7 cellular contexts compared by ENCODE assay signal in genomic region chr1:64934115-64934880, GRCh38. TPM values are rescaled to one million over a fixed set of nuclear protein-coding genes. Genes with fewer than 3 reads are reported as not detected.
DNase-seq lines count a peak whose midpoint lies in the region; ATAC-seq, FAIRE-seq and TF ChIP-seq lines count a peak whose summit lies in the region.

No MANE protein-coding gene starts in this region.

- H3K4me1 ChIP-seq in IMR-90 (ENCODE audit: control insufficient read depth, insufficient read depth, low read length) (peaks cover 15% of the 10 kb centered on the region), tibial artery (peaks cover 0 to 53% (median 27%) of the 10 kb centered on the region in 4 donors)

- peak overlapping the region; percentile 90 for H2AK5ac ChIP-seq in IMR-90 (ENCODE audit: low read depth, low read length)

- H3K36me3 ChIP-seq in IMR-90 (ENCODE audit: control insufficient read depth, insufficient read depth, low read length), result no peaks in the 10 kb centered on the region
- no peaks in the 10 kb centered on the region for H3K36me3 ChIP-seq in tibial artery

- no peak for FAIRE-seq in D721Med (lab: Jason Lieb, UNC)

- BruUV-seq in IMR-90 (replicated peaks; lab: Mats Ljungman, UMichigan), result no TSS peak

- POLR2A ChIA-PET in IMR-90 (lab: Charles Lee; ENCODE audit: unreplicated experiment), result no interaction called here

- TF ChIP-seq CTCF in IMR-90 (conservative IDR thresholded peaks at IDR 0.05; ENCODE audit: low read depth, low read length) (no peak), tibial artery (IDR thresholded peaks at IDR 0.05) (no peak), D721Med (IDR thresholded peaks at IDR 0.05; ENCODE audit: insufficient read depth, missing control alignments) (no peak)

- peak overlapping the region; percentile 49 for H2AK9ac ChIP-seq in IMR-90 (replicated peaks; ENCODE audit: low read depth, low read length, poor library complexity)

- H3K27me3 ChIP-seq in IMR-90 (ENCODE audit: control insufficient read depth, insufficient read depth, low read length) (no peaks in the 10 kb centered on the region), tibial artery (no peaks in the 10 kb centered on the region)

- H2BK15ac ChIP-seq in IMR-90 (ENCODE audit: low read depth, low read length), result peak overlapping the region; percentile 53; the same call in 1 of the 3 replicates

- 47% methylated on average over 3 of the region's 9 CpGs; no CpG with 5 or more reads in 1 of the 2 experiments for WGBS in IMR-90 (ENCODE audit: extremely low coverage in 2 of 2, insufficient read length in 1 of 2), 2 experiments

- peak overlapping the region; percentile 88 for H3K4ac ChIP-seq in IMR-90 (ENCODE audit: low read depth, low read length)

- in situ Hi-C loops in IMR-90 (cut with MboI; ENCODE audit: low sequenced_read_pairs), result no loop called here

- TF ChIP-seq RAD21 in IMR-90 (IDR thresholded peaks at IDR 0.05; ENCODE audit: low read length), result no peak

- H3K14ac ChIP-seq in IMR-90 (replicated peaks; ENCODE audit: low read depth, low read length), result peak overlapping the region; percentile 90

- peak overlapping the region; percentile 71 for H3K56ac ChIP-seq in IMR-90 (ENCODE audit: extremely low read depth, insufficient read depth, low read length)

- H3K9me3 ChIP-seq in IMR-90 (ENCODE audit: control insufficient read depth, insufficient read depth, low read length) (no peaks in the 10 kb centered on the region), tibial artery (no peaks in the 10 kb centered on the region)

- dilution Hi-C loops in IMR-90 (cut with HindIII; ENCODE audit: low sequenced_read_pairs, unreplicated experiment), result no loop called here

- peak overlapping the region; percentile 92 for H2BK120ac ChIP-seq in IMR-90 (ENCODE audit: low read depth, low read length)

- peak overlapping the region; percentile 83 for H2BK20ac ChIP-seq in IMR-90 (ENCODE audit: low read depth, low read length)

- H3K4me2 ChIP-seq in IMR-90 (ENCODE audit: low read depth, low read length), result peak overlapping the region; percentile 80

- H3K18ac ChIP-seq in IMR-90 (ENCODE audit: low read depth, low read length), result peak overlapping the region; percentile 74

- H3K27ac ChIP-seq in IMR-90 (ENCODE audit: insufficient read depth, low read length) (peak overlapping the region; percentile 80), angular gyrus (ENCODE audit: low read depth, low read length) (peak overlapping the region; percentile 47), tibial artery (peak overlapping the region; percentile 58 to 70), caudate nucleus (ENCODE audit: low read depth, low read length) (no peak overlapping the region)

- peak overlapping the region; percentile 92; the same call in 1 of the 2 replicates for H3K23ac ChIP-seq in IMR-90 (ENCODE audit: low read depth, low read length)

- peak overlapping the region; percentile 91 for H4K91ac ChIP-seq in IMR-90 (ENCODE audit: insufficient read depth, low read depth, low read length)

- H3K4me3 ChIP-seq in IMR-90 (ENCODE audit: insufficient read depth, low read depth, low read length) (no peak overlapping the region), tibial artery (no peak overlapping the region)

- intact Hi-C loops in IMR-90 (cut with micrococcal nuclease) (loop anchor here (5.0 kb wide), 1 partner anchor 47 kb away; no protein-coding TSS in a partner anchor), tibial artery (cut with DNase I; ENCODE audit: low total_unique reads) (no loop called here)

- peak overlapping the region; percentile 3 to 84; a peak in 3 of 4 replicates for H4K8ac ChIP-seq in IMR-90 (ENCODE audit: low read depth in 2 of 2, low read length in 2 of 2)

- peaks cover 18 to 62% of the 10 kb centered on the region in 2 experiments for H3K79me1 ChIP-seq in IMR-90 (ENCODE audit: low read depth in 1 of 2, low read length in 2 of 2)

- peaks cover 41% of the 10 kb centered on the region for H4K20me1 ChIP-seq in IMR-90 (ENCODE audit: insufficient read depth, low read length)

- peak overlapping the region; percentile 33 for H3K9ac ChIP-seq in IMR-90 (ENCODE audit: low read depth, low read length)

- H2AFZ ChIP-seq in IMR-90 (replicated peaks; ENCODE audit: low read length, poor library complexity), result peak overlapping the region; percentile 78

- peak overlapping the region; percentile 31 for H4K5ac ChIP-seq in IMR-90 (ENCODE audit: low read depth, low read length)

- peak overlapping the region; percentile 84 for H2BK5ac ChIP-seq in IMR-90 (ENCODE audit: low read depth, low read length, poor library complexity, severe bottlenecking)

- peaks cover 13% of the 10 kb centered on the region for H3K9me1 ChIP-seq in IMR-90 (ENCODE audit: insufficient read depth, low read length)

- TF ChIP-seq POLR2A in IMR-90 (IDR thresholded peaks at IDR 0.05; ENCODE audit: low read depth, low read length), result no peak

- ATAC-seq in IMR-90 (ENCODE audit: low read depth), result peak; percentile 51; the same call in 1 of the 2 replicates

- DNase-seq in IMR-90, result peak; percentile 82
- peak; percentile 39 for DNase-seq in kidney glomerular epithelial cell (lab: John Stamatoyannopoulos, UW)
- DNase-seq in tibial artery, result peak in 1 of 2 donors; percentile 41
- no peak for DNase-seq in mesenteric fat pad (ENCODE audit: low spot score)
- no peak for DNase-seq in D721Med (ENCODE audit: insufficient read length, low spot score)
- no peak for DNase-seq in caudate nucleus (lab: John Stamatoyannopoulos, UW)

- CTCF ChIA-PET in IMR-90 (lab: Yijun Ruan, JAX), result no interaction called here

TF ChIP-seq in IMR-90, 13 proteins besides CTCF, POLR2A, EP300 and RAD21:
- no peak for TF ChIP-seq BHLHE40 (IDR thresholded peaks at IDR 0.05; ENCODE audit: low read depth, low read length)
- no peak for TF ChIP-seq RCOR1 (IDR thresholded peaks at IDR 0.05; ENCODE audit: insufficient replicate concordance, low read length)
- TF ChIP-seq RFX5 (IDR thresholded peaks at IDR 0.05; ENCODE audit: low read depth, low read length), result no peak
- TF ChIP-seq NFE2L2 (IDR thresholded peaks at IDR 0.05; ENCODE audit: low read depth, low read length), result peak; percentile 27; the same call in 1 of the 2 replicates
- TF ChIP-seq MAFK (IDR thresholded peaks at IDR 0.05; ENCODE audit: low read depth, low read length), result no peak
- peak; percentile 67 for TF ChIP-seq CEBPB (IDR thresholded peaks at IDR 0.05; ENCODE audit: low read depth, low read length)
- TF ChIP-seq ELK1 (IDR thresholded peaks at IDR 0.05; ENCODE audit: borderline replicate concordance, low read depth, low read length), result no peak
- peak; percentile 67 for TF ChIP-seq FOS (IDR thresholded peaks at IDR 0.05; ENCODE audit: low read depth, low read length)
- no peak for TF ChIP-seq CHD1 (IDR thresholded peaks at IDR 0.05; ENCODE audit: low read depth, low read length)
- TF ChIP-seq MXI1 (IDR thresholded peaks at IDR 0.05; ENCODE audit: borderline replicate concordance, low read depth, low read length), result no peak
- no peak for TF ChIP-seq MAZ (IDR thresholded peaks at IDR 0.05; ENCODE audit: borderline replicate concordance, low read depth, low read length)

RNA-seq across cellular contexts. Expression of gene JAK1, which starts 32.1 kb away (rescaled TPM):
- total RNA-seq in IMR-90 (2012; rRNA removed), result 101 and 103 TPM in 2 replicates
- 61.6 and 76.9 TPM in 2 replicates for polyA plus RNA-seq in IMR-90 (2012; rRNA removed)
- 27.1 and 56.2 TPM in 2 replicates for polyA plus RNA-seq in IMR-90 (2012; cell fraction: cytosol; rRNA removed)
- polyA plus RNA-seq in IMR-90 (2012; cell fraction: nucleus; rRNA removed; ENCODE audit: low replicate concordance), result 24.6 and 68.2 TPM in 2 replicates
- 187 TPM for total RNA-seq in mesenteric fat pad

Comparison
In these comparisons a context has a peak if more than half of its experiments do, and no peak if none do; other contexts are left out.
1. DNase-seq: peak in IMR-90 (single experiment) and kidney glomerular epithelial cell (single experiment); none in mesenteric fat pad (single experiment), D721Med (single experiment) and caudate nucleus (0 of 61).